Comparison of ENCODE assay signal across 21 cellular contexts in the genomic region with DNA sequence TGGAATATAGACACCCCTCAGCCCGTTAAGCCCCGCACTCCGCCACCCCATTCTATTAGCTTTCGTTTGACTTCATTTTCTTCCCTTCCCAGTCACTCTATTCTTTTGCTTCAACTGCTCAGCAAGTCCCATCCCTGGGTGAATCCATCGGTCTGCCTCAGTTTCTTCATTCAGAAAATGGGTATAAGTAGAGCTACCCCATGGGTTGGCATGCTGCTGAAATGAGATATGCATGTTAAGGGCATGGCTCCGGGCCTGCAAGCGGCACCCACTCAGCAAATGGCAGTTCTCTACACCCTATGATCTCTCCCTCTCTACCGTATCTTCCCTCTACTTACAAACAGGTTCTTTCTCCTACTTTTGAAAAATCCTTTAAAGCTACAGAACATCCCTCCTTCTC.
A peak's percentile ranks its signal among the peaks of the same experiment; 100 is the strongest.
DNase-seq lines count a peak whose midpoint lies in the region; ATAC-seq and TF ChIP-seq lines count a peak whose summit lies in the region.
"Had no signal": no experiment of that assay in that cellular context is flagged by ENCODE, and none has a peak within 500 bp of the region (broad histone marks: within the 10 kb centered on the region; RNA-seq: fewer than 3 reads in every experiment).

No MANE protein-coding gene starts in this region.

- H3K9me3 Mint-ChIP-seq in activated naive CD8-positive, alpha-beta T cell treated with anti-CD3 and anti-CD28 coated beads, Interleukin-2, amount 10 ng/mL, durations not matched to agents 7 days and 5 days, result peaks cover 2% of the 10 kb centered on the region
- H3K9me3 Mint-ChIP-seq in activated naive CD8-positive, alpha-beta T cell treated with anti-CD3 and anti-CD28 coated beads for 36 hours, result no peaks in the 10 kb centered on the region
- peaks cover 0 to 3% (median 0%) of the 10 kb centered on the region in 5 experiments for H3K9me3 Mint-ChIP-seq in brain
- H3K9me3 Mint-ChIP-seq in nephron, result no peaks in the 10 kb centered on the region
- H3K9me3 Mint-ChIP-seq in stimulated activated effector memory CD8-positive, alpha-beta T cell treated with anti-CD3 and anti-CD28 coated beads, Interleukin-12 subunit alpha, Interleukin-12 subunit beta, amount 100 ng/mL, for 72 hours, result no peaks in the 10 kb centered on the region
- H3K9me3 Mint-ChIP-seq: CD4-positive, alpha-beta memory T cell had no signal

- H3K27me3 ChIP-seq in lower lobe of right lung (ENCODE audit: low read depth), result no peaks in the 10 kb centered on the region
- H3K27me3 ChIP-seq: BLaER1 had no signal

- no peak for DNase-seq in activated naive CD8-positive, alpha-beta T cell treated with anti-CD3 and anti-CD28 coated beads, Interleukin-2, amount 10 ng/mL, durations not matched to agents 7 days and 5 days
- DNase-seq in activated naive CD8-positive, alpha-beta T cell treated with anti-CD3 and anti-CD28 coated beads for 36 hours, result no peak
- DNase-seq in stimulated activated effector memory CD8-positive, alpha-beta T cell treated with anti-CD3 and anti-CD28 coated beads, Interleukin-12 subunit alpha, Interleukin-12 subunit beta, amount 100 ng/mL, for 72 hours (ENCODE audit: low spot score in 2 of 2), result peak in 1 of 2 donors; percentile 38
- DNase-seq in lower lobe of right lung (no peak), NCI-H524 treated with DMSO at 0.1 percent for 48 hours (lab: John Stamatoyannopoulos, UW) (no peak), KG1 (lab: John Stamatoyannopoulos, UW) (no peak)
- DNase-seq: CD4-positive, alpha-beta memory T cell; COR-L47; DMS 273 treated with DMSO at 0.1 percent for 48 hours; DMS53; DND-41; EL; GM23248 had no signal

- ATAC-seq in activated naive CD8-positive, alpha-beta T cell treated with anti-CD3 and anti-CD28 coated beads, Interleukin-2, amount 10 ng/mL, durations not matched to agents 7 days and 5 days (ENCODE audit: low read depth), result no peak
- no peak for ATAC-seq in stimulated activated effector memory CD8-positive, alpha-beta T cell treated with anti-CD3 and anti-CD28 coated beads, Interleukin-12 subunit alpha, Interleukin-12 subunit beta, amount 100 ng/mL, for 72 hours
- ATAC-seq in lower lobe of right lung, result no peak
- ATAC-seq: A549, GM12878 had no signal

- H3K4me3 Mint-ChIP-seq in activated naive CD8-positive, alpha-beta T cell treated with anti-CD3 and anti-CD28 coated beads, Interleukin-2, amount 10 ng/mL, durations not matched to agents 7 days and 5 days, result no peak overlapping the region
- no peak overlapping the region for H3K4me3 Mint-ChIP-seq in activated naive CD8-positive, alpha-beta T cell treated with anti-CD3 and anti-CD28 coated beads for 36 hours
- H3K4me3 Mint-ChIP-seq in brain (no peak overlapping the region), nephron (no peak overlapping the region)
- no peak overlapping the region for H3K4me3 Mint-ChIP-seq in stimulated activated effector memory CD8-positive, alpha-beta T cell treated with anti-CD3 and anti-CD28 coated beads, Interleukin-12 subunit alpha, Interleukin-12 subunit beta, amount 100 ng/mL, for 72 hours
- H3K4me3 Mint-ChIP-seq: CD14-positive monocyte; CD4-positive, alpha-beta memory T cell had no signal

- no peaks in the 10 kb centered on the region for H3K4me1 Mint-ChIP-seq in activated naive CD8-positive, alpha-beta T cell treated with anti-CD3 and anti-CD28 coated beads, Interleukin-2, amount 10 ng/mL, durations not matched to agents 7 days and 5 days
- H3K4me1 Mint-ChIP-seq in activated naive CD8-positive, alpha-beta T cell treated with anti-CD3 and anti-CD28 coated beads for 36 hours, result peaks cover 12% of the 10 kb centered on the region
- H3K4me1 Mint-ChIP-seq in brain (peaks cover 57% of the 10 kb centered on the region), nephron (peaks cover 50% of the 10 kb centered on the region)
- peaks cover 21% of the 10 kb centered on the region for H3K4me1 Mint-ChIP-seq in stimulated activated effector memory CD8-positive, alpha-beta T cell treated with anti-CD3 and anti-CD28 coated beads, Interleukin-12 subunit alpha, Interleukin-12 subunit beta, amount 100 ng/mL, for 72 hours

- no peaks in the 10 kb centered on the region for H3K27me3 Mint-ChIP-seq in activated naive CD8-positive, alpha-beta T cell treated with anti-CD3 and anti-CD28 coated beads, Interleukin-2, amount 10 ng/mL, durations not matched to agents 7 days and 5 days
- H3K27me3 Mint-ChIP-seq in activated naive CD8-positive, alpha-beta T cell treated with anti-CD3 and anti-CD28 coated beads for 36 hours, result no peaks in the 10 kb centered on the region
- H3K27me3 Mint-ChIP-seq in brain (peaks cover 1% of the 10 kb centered on the region), nephron (ENCODE audit: low read depth) (peaks cover 4% of the 10 kb centered on the region)
- H3K27me3 Mint-ChIP-seq: CD4-positive, alpha-beta memory T cell had no signal

- no peak overlapping the region for H3K4me3 ChIP-seq in lower lobe of right lung
- H3K4me3 ChIP-seq: A549, BLaER1, GM12878, GM23248, HAP-1 had no signal

- H3K27ac ChIP-seq in lower lobe of right lung, result no peak overlapping the region
- H3K27ac ChIP-seq: 22Rv1, BLaER1, GM23248 had no signal

- H3K36me3 Mint-ChIP-seq in activated naive CD8-positive, alpha-beta T cell treated with anti-CD3 and anti-CD28 coated beads, Interleukin-2, amount 10 ng/mL, durations not matched to agents 7 days and 5 days, result no peaks in the 10 kb centered on the region
- no peaks in the 10 kb centered on the region for H3K36me3 Mint-ChIP-seq in activated naive CD8-positive, alpha-beta T cell treated with anti-CD3 and anti-CD28 coated beads for 36 hours
- H3K36me3 Mint-ChIP-seq in brain (no peaks in the 10 kb centered on the region), nephron (ENCODE audit: low read depth) (no peaks in the 10 kb centered on the region)
- no peaks in the 10 kb centered on the region for H3K36me3 Mint-ChIP-seq in stimulated activated effector memory CD8-positive, alpha-beta T cell treated with anti-CD3 and anti-CD28 coated beads, Interleukin-12 subunit alpha, Interleukin-12 subunit beta, amount 100 ng/mL, for 72 hours
- H3K36me3 Mint-ChIP-seq: CD4-positive, alpha-beta memory T cell had no signal

- no peaks in the 10 kb centered on the region for H3K9me3 ChIP-seq in lower lobe of right lung
- H3K9me3 ChIP-seq: A549, BLaER1, HAP-1 had no signal

- H3K27ac Mint-ChIP-seq in activated naive CD8-positive, alpha-beta T cell treated with anti-CD3 and anti-CD28 coated beads, Interleukin-2, amount 10 ng/mL, durations not matched to agents 7 days and 5 days, result peak overlapping the region; percentile 3
- no peak overlapping the region for H3K27ac Mint-ChIP-seq in activated naive CD8-positive, alpha-beta T cell treated with anti-CD3 and anti-CD28 coated beads for 36 hours
- H3K27ac Mint-ChIP-seq in brain (peak overlapping the region; percentile 21 to 95 (median 49)), nephron (peak overlapping the region in 2 of 3 experiments; percentile 71 to 87)
- peak overlapping the region; percentile 5 for H3K27ac Mint-ChIP-seq in stimulated activated effector memory CD8-positive, alpha-beta T cell treated with anti-CD3 and anti-CD28 coated beads, Interleukin-12 subunit alpha, Interleukin-12 subunit beta, amount 100 ng/mL, for 72 hours

- TF ChIP-seq CTCF in brain (conservative IDR thresholded peaks at IDR 0.05) (no peak), nephron (IDR thresholded peaks at IDR 0.05; ENCODE audit: unreplicated experiment in 3 of 3) (no peak), lower lobe of right lung (IDR thresholded peaks at IDR 0.05) (no peak)

- intact Hi-C loops in lower lobe of right lung (cut with DNase I), result no loop called here

- H3K36me3 ChIP-seq in lower lobe of right lung, result no peaks in the 10 kb centered on the region
- H3K36me3 ChIP-seq: BLaER1, HAP-1 had no signal

- POLR2A ChIA-PET in activated naive CD8-positive, alpha-beta T cell treated with anti-CD3 and anti-CD28 coated beads, Interleukin-2, amount 10 ng/mL, durations not matched to agents 7 days and 5 days (lab: Charles Lee), result no interaction called here

- no peaks in the 10 kb centered on the region for H3K4me1 ChIP-seq in lower lobe of right lung
- H3K4me1 ChIP-seq: A549, HAP-1 had no signal
